In genomic region chr5:132830436-132831094, GRCh38 we compare ENCODE assay signal across 8 cellular contexts. TPM values are rescaled to one million over a fixed set of nuclear protein-coding genes. Genes with fewer than 3 reads are reported as not detected.
DNase-seq lines count a peak whose midpoint lies in the region; ATAC-seq and TF ChIP-seq lines count a peak whose summit lies in the region.

Gene SHROOM1, minus strand, starts transcription at chr5:132830647. Its CDS starts 4,507 bp downstream, at chr5:132826140.

- ATAC-seq in GM18498 (IDR thresholded peaks at IDR 0.05; ENCODE audit: unreplicated experiment) (peak; percentile 68), HG02759 (IDR thresholded peaks at IDR 0.05; ENCODE audit: unreplicated experiment) (peak; percentile 72)

- peak; percentile 86 for DNase-seq in AG20443 (ENCODE audit: low spot score)
- DNase-seq in NCI-H2196 (lab: John Stamatoyannopoulos, UW; ENCODE audit: unreplicated experiment): peak; percentile 83
- DNase-seq in ascending aorta (ENCODE audit: low spot score in 2 of 2): peak in 1 of 2 donors; percentile 82
- DNase-seq in hepatocyte (ENCODE audit: low spot score): peak; percentile 88
- no peak for DNase-seq in sigmoid colon
- no peak for DNase-seq in stimulated activated CD4-positive, alpha-beta T cell treated with anti-CD3 and anti-CD28 coated beads, Interleukin-12 subunit alpha, Interleukin-12 subunit beta, amount 100 ng/mL, for 4 hours

- intact Hi-C loops in ascending aorta (cut with DNase I) (loop anchor here (1.0 to 5.0 kb wide), 2 partner anchors 36 to 52 kb away; partner anchors contain the start of genes GDF9 and UQCRQ), sigmoid colon (cut with DNase I) (loop anchor here (2.0 to 5.0 kb wide), 2 partner anchors 36 to 222 kb away; partner anchors contain the start of genes GDF9, HSPA4 and UQCRQ)

- no peak for TF ChIP-seq EP300 in sigmoid colon (IDR thresholded peaks at IDR 0.05)

- H3K36me3 ChIP-seq in ascending aorta (no peaks in the 10 kb centered on the region), hepatocyte (replicated peaks; ENCODE audit: insufficient read depth, low read depth) (no peaks in the 10 kb centered on the region), sigmoid colon (no peaks in the 10 kb centered on the region)

- H3K4me1 ChIP-seq in ascending aorta (peaks cover 5 to 9% of the 10 kb centered on the region in 2 donors), hepatocyte (ENCODE audit: insufficient read depth) (peaks cover 10% of the 10 kb centered on the region), sigmoid colon (peaks cover 0 to 13% (median 10%) of the 10 kb centered on the region in 4 donors)

- TF ChIP-seq POLR2A in sigmoid colon (IDR thresholded peaks at IDR 0.05): peak in 1 of 2 donors; percentile 26

- no peaks in the 10 kb centered on the region for H4K20me1 ChIP-seq in hepatocyte (ENCODE audit: insufficient read depth, poor library complexity, severe bottlenecking)

- H3K4me3 ChIP-seq in ascending aorta (peak within 1 kb of the TSS; percentile 74 to 78), hepatocyte (peak within 1 kb of the TSS; percentile 71), sigmoid colon (peak within 1 kb of the TSS; percentile 39 to 76 (median 60))

- TF ChIP-seq CTCF in ascending aorta (IDR thresholded peaks at IDR 0.05): no peak
- TF ChIP-seq CTCF in hepatocyte (IDR thresholded peaks at IDR 0.05; ENCODE audit: poor library complexity): no peak
- TF ChIP-seq CTCF in sigmoid colon (IDR thresholded peaks at IDR 0.05): no peak

- H3K9me3 ChIP-seq in ascending aorta: no peaks in the 10 kb centered on the region
- H3K9me3 ChIP-seq in hepatocyte (ENCODE audit: low read depth): no peaks in the 10 kb centered on the region
- no peaks in the 10 kb centered on the region for H3K9me3 ChIP-seq in sigmoid colon

- WGBS in hepatocyte (ENCODE audit: low lambda C conversion rate, missing lambda C conversion rate): 4% methylated on average over 45 of the region's 78 CpGs
- 1 to 6% methylated on average over 78 of the region's 78 CpGs for WGBS in sigmoid colon, 2 donors

- H3K79me2 ChIP-seq in hepatocyte: peaks cover 16% of the 10 kb centered on the region

- no peaks in the 10 kb centered on the region for H3K9me2 ChIP-seq in hepatocyte (replicated peaks; ENCODE audit: insufficient read depth)

- peak within 1 kb of the TSS; percentile 88 for H3K4me2 ChIP-seq in hepatocyte

- peak within 1 kb of the TSS; percentile 18 to 55 for H3K27ac ChIP-seq in ascending aorta
- H3K27ac ChIP-seq in hepatocyte: peak within 1 kb of the TSS; percentile 86
- peak within 1 kb of the TSS; percentile 66 to 81 (median 74) for H3K27ac ChIP-seq in sigmoid colon

- H3K27me3 ChIP-seq in ascending aorta: no peaks in the 10 kb centered on the region
- no peaks in the 10 kb centered on the region for H3K27me3 ChIP-seq in hepatocyte
- peaks cover 0 to 9% (median 7%) of the 10 kb centered on the region in 3 donors for H3K27me3 ChIP-seq in sigmoid colon

- peak within 1 kb of the TSS; percentile 72 for H2AFZ ChIP-seq in hepatocyte

RNA-seq across cellular contexts. Expression of gene SHROOM1, which starts in this region (rescaled TPM):
- 49.4 TPM for total RNA-seq in ascending aorta
- total RNA-seq in hepatocyte: 8.5 and 10.0 TPM in 2 replicates
- 17.8 and 19.2 TPM in 2 replicates for polyA plus RNA-seq in hepatocyte
- total RNA-seq in sigmoid colon: 10 to 100 TPM in 1 of 4 donors, 1 to 10 TPM in 3; 4.2 to 20.0 (median 7.6) TPM
- 10 to 100 TPM; 22.4 to 25.1 (median 24.6) TPM for polyA plus RNA-seq in sigmoid colon

Comparison
In these comparisons a context has a peak if more than half of its experiments do, and no peak if none do; other contexts are left out.
1. DNase-seq: peak in AG20443 (single experiment), NCI-H2196 (single experiment) and hepatocyte (single experiment); none in sigmoid colon (single experiment) and stimulated activated CD4-positive, alpha-beta T cell treated with anti-CD3 and anti-CD28 coated beads, Interleukin-12 subunit alpha, Interleukin-12 subunit beta, amount 100 ng/mL, for 4 hours (single experiment).
2. Peak in every context shown above with its lines, with median percentiles within 50 percentile points of each other: H3K27ac ChIP-seq and H3K4me3 ChIP-seq.